ENCODE assay signal across 8 cellular contexts in genomic region chr16:17017442-17017841, GRCh38.
"Had no signal": no experiment of that assay in that cellular context is flagged by ENCODE, and none has a peak within 500 bp of the region (broad histone marks: within the 10 kb centered on the region; RNA-seq: fewer than 3 reads in every experiment).

No MANE protein-coding gene starts in this region.

- H3K4me2 ChIP-seq: KMS-11 had no signal

- DNase-seq: IMR-90, KBM-7, KG1 had no signal

- H3K27ac Mint-ChIP-seq: IgD-negative memory B cell had no signal

- ATAC-seq: HepG2 had no signal

- H3K9ac ChIP-seq: KMS-11 had no signal

- FAIRE-seq: HepG2, HTR-8/SVneo had no signal

- H3K27me3 Mint-ChIP-seq: IgD-negative memory B cell had no signal

- H3K27ac ChIP-seq: HL-60, KMS-11 had no signal
